Comparison of ENCODE assay signal across 1 cellular context in the genomic region with DNA sequence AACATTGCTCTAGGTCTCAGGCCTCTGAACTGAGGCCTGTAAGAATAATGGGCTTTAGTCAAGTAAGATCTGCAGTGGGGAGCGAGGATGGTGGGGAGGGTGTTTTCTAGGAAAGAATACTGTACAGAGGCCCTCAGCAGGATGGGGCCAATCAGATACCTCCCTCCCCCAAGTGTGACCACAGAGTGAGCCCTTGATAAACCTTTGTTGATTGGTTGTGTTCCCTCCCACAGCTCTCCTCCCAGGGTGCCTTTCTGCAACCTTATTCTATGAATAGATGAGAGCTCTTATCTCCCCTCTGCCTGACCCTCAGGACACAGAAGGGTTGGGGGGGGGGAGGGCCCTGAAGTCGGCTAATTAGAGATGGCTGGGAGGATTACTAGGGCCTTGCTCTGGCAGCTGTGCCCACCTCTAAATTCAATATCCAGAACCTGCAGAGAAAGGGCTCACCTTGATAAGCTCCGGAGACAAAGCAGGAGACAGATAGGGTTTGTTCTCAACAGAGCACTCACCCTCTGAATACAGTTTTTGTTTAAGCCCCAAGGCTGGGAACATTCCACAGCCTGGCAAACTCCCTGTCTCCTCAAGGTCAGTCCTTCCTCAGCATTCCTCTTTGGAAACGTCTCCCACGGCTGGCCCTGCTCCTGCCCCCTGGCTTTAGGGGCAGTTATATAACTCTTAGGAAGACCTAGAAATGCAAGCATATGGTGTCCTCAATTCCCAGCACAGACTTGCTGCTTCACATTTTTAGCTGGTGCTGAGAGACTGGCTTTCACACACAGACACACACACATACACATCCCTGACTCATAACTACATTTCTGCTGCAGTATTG.
TF ChIP-seq lines count a peak whose summit lies in the region.

No MANE protein-coding gene starts in this region.

TF ChIP-seq in K562, 482 proteins besides CTCF, POLR2A, EP300 and RAD21 (continued from another document and continues in another):
- TF ChIP-seq, protein P1, sequence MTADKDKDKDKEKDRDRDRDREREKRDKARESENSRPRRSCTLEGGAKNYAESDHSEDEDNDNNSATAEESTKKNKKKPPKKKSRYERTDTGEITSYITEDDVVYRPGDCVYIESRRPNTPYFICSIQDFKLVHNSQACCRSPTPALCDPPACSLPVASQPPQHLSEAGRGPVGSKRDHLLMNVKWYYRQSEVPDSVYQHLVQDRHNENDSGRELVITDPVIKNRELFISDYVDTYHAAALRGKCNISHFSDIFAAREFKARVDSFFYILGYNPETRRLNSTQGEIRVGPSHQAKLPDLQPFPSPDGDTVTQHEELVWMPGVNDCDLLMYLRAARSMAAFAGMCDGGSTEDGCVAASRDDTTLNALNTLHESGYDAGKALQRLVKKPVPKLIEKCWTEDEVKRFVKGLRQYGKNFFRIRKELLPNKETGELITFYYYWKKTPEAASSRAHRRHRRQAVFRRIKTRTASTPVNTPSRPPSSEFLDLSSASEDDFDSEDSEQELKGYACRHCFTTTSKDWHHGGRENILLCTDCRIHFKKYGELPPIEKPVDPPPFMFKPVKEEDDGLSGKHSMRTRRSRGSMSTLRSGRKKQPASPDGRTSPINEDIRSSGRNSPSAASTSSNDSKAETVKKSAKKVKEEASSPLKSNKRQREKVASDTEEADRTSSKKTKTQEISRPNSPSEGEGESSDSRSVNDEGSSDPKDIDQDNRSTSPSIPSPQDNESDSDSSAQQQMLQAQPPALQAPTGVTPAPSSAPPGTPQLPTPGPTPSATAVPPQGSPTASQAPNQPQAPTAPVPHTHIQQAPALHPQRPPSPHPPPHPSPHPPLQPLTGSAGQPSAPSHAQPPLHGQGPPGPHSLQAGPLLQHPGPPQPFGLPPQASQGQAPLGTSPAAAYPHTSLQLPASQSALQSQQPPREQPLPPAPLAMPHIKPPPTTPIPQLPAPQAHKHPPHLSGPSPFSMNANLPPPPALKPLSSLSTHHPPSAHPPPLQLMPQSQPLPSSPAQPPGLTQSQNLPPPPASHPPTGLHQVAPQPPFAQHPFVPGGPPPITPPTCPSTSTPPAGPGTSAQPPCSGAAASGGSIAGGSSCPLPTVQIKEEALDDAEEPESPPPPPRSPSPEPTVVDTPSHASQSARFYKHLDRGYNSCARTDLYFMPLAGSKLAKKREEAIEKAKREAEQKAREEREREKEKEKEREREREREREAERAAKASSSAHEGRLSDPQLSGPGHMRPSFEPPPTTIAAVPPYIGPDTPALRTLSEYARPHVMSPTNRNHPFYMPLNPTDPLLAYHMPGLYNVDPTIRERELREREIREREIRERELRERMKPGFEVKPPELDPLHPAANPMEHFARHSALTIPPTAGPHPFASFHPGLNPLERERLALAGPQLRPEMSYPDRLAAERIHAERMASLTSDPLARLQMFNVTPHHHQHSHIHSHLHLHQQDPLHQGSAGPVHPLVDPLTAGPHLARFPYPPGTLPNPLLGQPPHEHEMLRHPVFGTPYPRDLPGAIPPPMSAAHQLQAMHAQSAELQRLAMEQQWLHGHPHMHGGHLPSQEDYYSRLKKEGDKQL (CRISPR knock-in tag; IDR thresholded peaks at IDR 0.05; ENCODE audit: borderline replicate concordance) = no peak
- peak; percentile 8 for TF ChIP-seq POLR2B (IDR thresholded peaks at IDR 0.05; ENCODE audit: low read depth, partially characterized antibody)
- TF ChIP-seq HOXB6 (CRISPR knock-in tag; IDR thresholded peaks at IDR 0.05; ENCODE audit: borderline replicate concordance) = no peak
- TF ChIP-seq MLLT1 (IDR thresholded peaks at IDR 0.05) = peak in 1 of 2 experiments; percentile 93; a peak in 2 of 4 replicates
- TF ChIP-seq PRPF4 (IDR thresholded peaks at IDR 0.05; ENCODE audit: insufficient read depth, low read depth, low read length, poor library complexity, severe bottlenecking) = no peak
- TF ChIP-seq SRSF9 (IDR thresholded peaks at IDR 0.05; ENCODE audit: borderline replicate concordance, low read depth, low read length) = no peak
- no peak for TF ChIP-seq GABPB2 (CRISPR knock-in tag; conservative IDR thresholded peaks at IDR 0.05)
- TF ChIP-seq TCFL5 (CRISPR knock-in tag; conservative IDR thresholded peaks at IDR 0.05) = no peak
- peak; percentile 75 for TF ChIP-seq RUNX1 (IDR thresholded peaks at IDR 0.05; ENCODE audit: low read depth)
- no peak for TF ChIP-seq ZFP1 (CRISPR knock-in tag; IDR thresholded peaks at IDR 0.05)
- TF ChIP-seq CTBP1 (IDR thresholded peaks at IDR 0.05; ENCODE audit: borderline replicate concordance) = peak; percentile 98
- no peak for TF ChIP-seq ZBTB17 (CRISPR knock-in tag; IDR thresholded peaks at IDR 0.05)
- TF ChIP-seq AFF4 (CRISPR knock-in tag; IDR thresholded peaks at IDR 0.05) = no peak
- no peak for TF ChIP-seq KHSRP (IDR thresholded peaks at IDR 0.05)
- TF ChIP-seq GATAD2B (IDR thresholded peaks at IDR 0.05; ENCODE audit: borderline replicate concordance) = 0 out of 2 replicates have a peak, but pooled peaks have one; percentile 11
- no peak for TF ChIP-seq FOXJ3 (CRISPR knock-in tag; IDR thresholded peaks at IDR 0.05)
- TF ChIP-seq ZNF197 (CRISPR knock-in tag; IDR thresholded peaks at IDR 0.05; ENCODE audit: low read depth) = no peak
- TF ChIP-seq GMEB1 (CRISPR knock-in tag; IDR thresholded peaks at IDR 0.05) = no peak; the same call in 1 of the 2 replicates
- no peak for TF ChIP-seq ELK3 (CRISPR knock-in tag; IDR thresholded peaks at IDR 0.05)
- TF ChIP-seq ZNF609 (CRISPR knock-in tag; IDR thresholded peaks at IDR 0.05; ENCODE audit: borderline replicate concordance) = no peak
- TF ChIP-seq PPARD (CRISPR knock-in tag; IDR thresholded peaks at IDR 0.05) = no peak
- TF ChIP-seq FOXO4 (CRISPR knock-in tag; IDR thresholded peaks at IDR 0.05) = no peak
- TF ChIP-seq HEY1 (CRISPR knock-in tag; IDR thresholded peaks at IDR 0.05; ENCODE audit: borderline replicate concordance) = no peak
- 0 out of 2 replicates have a peak, but pooled peaks have one; percentile 8 for TF ChIP-seq GATAD2A (IDR thresholded peaks at IDR 0.05)
- TF ChIP-seq YBX1 (IDR thresholded peaks at IDR 0.05) = no peak
- peak; percentile 81 for TF ChIP-seq NFYB (IDR thresholded peaks at IDR 0.05; ENCODE audit: extremely low read depth, insufficient read length)
- TF ChIP-seq TCF7 (IDR thresholded peaks at IDR 0.05; ENCODE audit: borderline replicate concordance) = no peak
- TF ChIP-seq, protein P2, sequence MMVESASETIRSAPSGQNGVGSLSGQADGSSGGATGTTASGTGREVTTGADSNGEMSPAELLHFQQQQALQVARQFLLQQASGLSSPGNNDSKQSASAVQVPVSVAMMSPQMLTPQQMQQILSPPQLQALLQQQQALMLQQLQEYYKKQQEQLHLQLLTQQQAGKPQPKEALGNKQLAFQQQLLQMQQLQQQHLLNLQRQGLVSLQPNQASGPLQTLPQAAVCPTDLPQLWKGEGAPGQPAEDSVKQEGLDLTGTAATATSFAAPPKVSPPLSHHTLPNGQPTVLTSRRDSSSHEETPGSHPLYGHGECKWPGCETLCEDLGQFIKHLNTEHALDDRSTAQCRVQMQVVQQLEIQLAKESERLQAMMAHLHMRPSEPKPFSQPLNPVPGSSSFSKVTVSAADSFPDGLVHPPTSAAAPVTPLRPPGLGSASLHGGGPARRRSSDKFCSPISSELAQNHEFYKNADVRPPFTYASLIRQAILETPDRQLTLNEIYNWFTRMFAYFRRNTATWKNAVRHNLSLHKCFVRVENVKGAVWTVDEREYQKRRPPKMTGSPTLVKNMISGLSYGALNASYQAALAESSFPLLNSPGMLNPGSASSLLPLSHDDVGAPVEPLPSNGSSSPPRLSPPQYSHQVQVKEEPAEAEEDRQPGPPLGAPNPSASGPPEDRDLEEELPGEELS (CRISPR knock-in tag; IDR thresholded peaks at IDR 0.05; ENCODE audit: borderline replicate concordance) = no peak
- no peak for TF ChIP-seq TSC22D4 (tag; IDR thresholded peaks at IDR 0.05)
- TF ChIP-seq RAD51 (IDR thresholded peaks at IDR 0.05; ENCODE audit: borderline replicate concordance, low read depth) = no peak
